ENCODE assay signal across 1 cellular context in the genomic region with DNA sequence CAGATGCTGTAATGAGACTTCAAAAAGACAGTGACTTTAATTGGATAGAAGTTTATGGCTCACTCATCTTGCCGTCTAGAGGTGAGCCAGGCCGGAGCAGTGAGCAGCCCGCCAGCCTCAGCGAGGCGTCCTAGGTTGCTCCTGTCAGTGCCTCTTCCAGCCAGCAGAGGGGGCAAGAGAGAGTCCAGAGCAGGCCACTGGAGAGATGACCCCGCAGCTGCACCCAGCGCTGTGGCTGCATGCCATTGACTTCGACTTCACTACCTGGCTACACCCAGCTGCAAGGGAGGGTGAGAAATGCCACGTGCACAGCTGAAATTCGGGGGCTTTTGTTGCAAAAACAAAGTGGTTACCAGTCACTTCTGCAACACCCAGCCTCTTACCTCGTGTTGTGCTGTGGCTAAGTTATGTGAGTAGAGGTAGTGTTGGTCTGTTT.
A peak's percentile ranks its signal among the peaks of the same experiment; 100 is the strongest.
TF ChIP-seq lines count a peak whose summit lies in the region.

No MANE protein-coding gene starts in this region.

TF ChIP-seq in K562, 482 proteins besides CTCF, POLR2A, EP300 and RAD21 (continued from another document and continues in another):
- TF ChIP-seq, protein P1, sequence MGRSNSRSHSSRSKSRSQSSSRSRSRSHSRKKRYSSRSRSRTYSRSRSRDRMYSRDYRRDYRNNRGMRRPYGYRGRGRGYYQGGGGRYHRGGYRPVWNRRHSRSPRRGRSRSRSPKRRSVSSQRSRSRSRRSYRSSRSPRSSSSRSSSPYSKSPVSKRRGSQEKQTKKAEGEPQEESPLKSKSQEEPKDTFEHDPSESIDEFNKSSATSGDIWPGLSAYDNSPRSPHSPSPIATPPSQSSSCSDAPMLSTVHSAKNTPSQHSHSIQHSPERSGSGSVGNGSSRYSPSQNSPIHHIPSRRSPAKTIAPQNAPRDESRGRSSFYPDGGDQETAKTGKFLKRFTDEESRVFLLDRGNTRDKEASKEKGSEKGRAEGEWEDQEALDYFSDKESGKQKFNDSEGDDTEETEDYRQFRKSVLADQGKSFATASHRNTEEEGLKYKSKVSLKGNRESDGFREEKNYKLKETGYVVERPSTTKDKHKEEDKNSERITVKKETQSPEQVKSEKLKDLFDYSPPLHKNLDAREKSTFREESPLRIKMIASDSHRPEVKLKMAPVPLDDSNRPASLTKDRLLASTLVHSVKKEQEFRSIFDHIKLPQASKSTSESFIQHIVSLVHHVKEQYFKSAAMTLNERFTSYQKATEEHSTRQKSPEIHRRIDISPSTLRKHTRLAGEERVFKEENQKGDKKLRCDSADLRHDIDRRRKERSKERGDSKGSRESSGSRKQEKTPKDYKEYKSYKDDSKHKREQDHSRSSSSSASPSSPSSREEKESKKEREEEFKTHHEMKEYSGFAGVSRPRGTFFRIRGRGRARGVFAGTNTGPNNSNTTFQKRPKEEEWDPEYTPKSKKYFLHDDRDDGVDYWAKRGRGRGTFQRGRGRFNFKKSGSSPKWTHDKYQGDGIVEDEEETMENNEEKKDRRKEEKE (IDR thresholded peaks at IDR 0.05; ENCODE audit: borderline replicate concordance in 1 of 2, control insufficient read depth in 1 of 2, low read depth in 2 of 2, low read length in 1 of 2) = no peak
- no peak for TF ChIP-seq FOS (IDR thresholded peaks at IDR 0.05; ENCODE audit: extremely low read depth, insufficient read length)
- TF ChIP-seq TCFL5 (CRISPR knock-in tag; conservative IDR thresholded peaks at IDR 0.05) = no peak
- TF ChIP-seq SMARCC2 (IDR thresholded peaks at IDR 0.05; ENCODE audit: low read depth) = no peak
- no peak for TF ChIP-seq IFI16 (CRISPR knock-in tag; IDR thresholded peaks at IDR 0.05)
- no peak for TF ChIP-seq PTBP1 (IDR thresholded peaks at IDR 0.05; ENCODE audit: low read depth, low read length)
- TF ChIP-seq EZH2 (IDR thresholded peaks at IDR 0.05; ENCODE audit: borderline replicate concordance, low read depth, low read length) = no peak
- no peak for TF ChIP-seq ZFX (CRISPR knock-in tag; IDR thresholded peaks at IDR 0.05)
- TF ChIP-seq ZNF551 (CRISPR knock-in tag; IDR thresholded peaks at IDR 0.05) = no peak
- TF ChIP-seq, protein P2, sequence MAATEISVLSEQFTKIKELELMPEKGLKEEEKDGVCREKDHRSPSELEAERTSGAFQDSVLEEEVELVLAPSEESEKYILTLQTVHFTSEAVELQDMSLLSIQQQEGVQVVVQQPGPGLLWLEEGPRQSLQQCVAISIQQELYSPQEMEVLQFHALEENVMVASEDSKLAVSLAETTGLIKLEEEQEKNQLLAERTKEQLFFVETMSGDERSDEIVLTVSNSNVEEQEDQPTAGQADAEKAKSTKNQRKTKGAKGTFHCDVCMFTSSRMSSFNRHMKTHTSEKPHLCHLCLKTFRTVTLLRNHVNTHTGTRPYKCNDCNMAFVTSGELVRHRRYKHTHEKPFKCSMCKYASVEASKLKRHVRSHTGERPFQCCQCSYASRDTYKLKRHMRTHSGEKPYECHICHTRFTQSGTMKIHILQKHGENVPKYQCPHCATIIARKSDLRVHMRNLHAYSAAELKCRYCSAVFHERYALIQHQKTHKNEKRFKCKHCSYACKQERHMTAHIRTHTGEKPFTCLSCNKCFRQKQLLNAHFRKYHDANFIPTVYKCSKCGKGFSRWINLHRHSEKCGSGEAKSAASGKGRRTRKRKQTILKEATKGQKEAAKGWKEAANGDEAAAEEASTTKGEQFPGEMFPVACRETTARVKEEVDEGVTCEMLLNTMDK (IDR thresholded peaks at IDR 0.05; ENCODE audit: borderline replicate concordance, insufficient read depth, low read depth, low read length, poor library complexity, severe bottlenecking) = peak; percentile 50
- 0 out of 2 replicates have a peak, but pooled peaks have one; percentile 24 for TF ChIP-seq TEAD4 (IDR thresholded peaks at IDR 0.05; ENCODE audit: low read length)
- no peak for TF ChIP-seq TEAD4 (CRISPR knock-in tag; IDR thresholded peaks at IDR 0.05; ENCODE audit: borderline replicate concordance)
- TF ChIP-seq ZNF717 (CRISPR knock-in tag; IDR thresholded peaks at IDR 0.05) = no peak
- no peak for TF ChIP-seq ZNF436 (CRISPR knock-in tag; IDR thresholded peaks at IDR 0.05)
- no peak for TF ChIP-seq CHCHD3 (CRISPR knock-in tag; IDR thresholded peaks at IDR 0.05)
- TF ChIP-seq, protein P3, sequence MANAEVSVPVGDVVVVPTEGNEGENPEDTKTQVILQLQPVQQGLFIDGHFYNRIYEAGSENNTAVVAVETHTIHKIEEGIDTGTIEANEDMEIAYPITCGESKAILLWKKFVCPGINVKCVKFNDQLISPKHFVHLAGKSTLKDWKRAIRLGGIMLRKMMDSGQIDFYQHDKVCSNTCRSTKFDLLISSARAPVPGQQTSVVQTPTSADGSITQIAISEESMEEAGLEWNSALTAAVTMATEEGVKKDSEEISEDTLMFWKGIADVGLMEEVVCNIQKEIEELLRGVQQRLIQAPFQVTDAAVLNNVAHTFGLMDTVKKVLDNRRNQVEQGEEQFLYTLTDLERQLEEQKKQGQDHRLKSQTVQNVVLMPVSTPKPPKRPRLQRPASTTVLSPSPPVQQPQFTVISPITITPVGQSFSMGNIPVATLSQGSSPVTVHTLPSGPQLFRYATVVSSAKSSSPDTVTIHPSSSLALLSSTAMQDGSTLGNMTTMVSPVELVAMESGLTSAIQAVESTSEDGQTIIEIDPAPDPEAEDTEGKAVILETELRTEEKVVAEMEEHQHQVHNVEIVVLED (CRISPR knock-in tag; IDR thresholded peaks at IDR 0.05) = no peak
- TF ChIP-seq CHD2 (IDR thresholded peaks at IDR 0.05; ENCODE audit: low read depth, low read length) = no peak
- TF ChIP-seq, protein P4, sequence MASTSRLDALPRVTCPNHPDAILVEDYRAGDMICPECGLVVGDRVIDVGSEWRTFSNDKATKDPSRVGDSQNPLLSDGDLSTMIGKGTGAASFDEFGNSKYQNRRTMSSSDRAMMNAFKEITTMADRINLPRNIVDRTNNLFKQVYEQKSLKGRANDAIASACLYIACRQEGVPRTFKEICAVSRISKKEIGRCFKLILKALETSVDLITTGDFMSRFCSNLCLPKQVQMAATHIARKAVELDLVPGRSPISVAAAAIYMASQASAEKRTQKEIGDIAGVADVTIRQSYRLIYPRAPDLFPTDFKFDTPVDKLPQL (IDR thresholded peaks at IDR 0.05; ENCODE audit: extremely low read depth, insufficient read length) = no peak
- TF ChIP-seq, protein P5, sequence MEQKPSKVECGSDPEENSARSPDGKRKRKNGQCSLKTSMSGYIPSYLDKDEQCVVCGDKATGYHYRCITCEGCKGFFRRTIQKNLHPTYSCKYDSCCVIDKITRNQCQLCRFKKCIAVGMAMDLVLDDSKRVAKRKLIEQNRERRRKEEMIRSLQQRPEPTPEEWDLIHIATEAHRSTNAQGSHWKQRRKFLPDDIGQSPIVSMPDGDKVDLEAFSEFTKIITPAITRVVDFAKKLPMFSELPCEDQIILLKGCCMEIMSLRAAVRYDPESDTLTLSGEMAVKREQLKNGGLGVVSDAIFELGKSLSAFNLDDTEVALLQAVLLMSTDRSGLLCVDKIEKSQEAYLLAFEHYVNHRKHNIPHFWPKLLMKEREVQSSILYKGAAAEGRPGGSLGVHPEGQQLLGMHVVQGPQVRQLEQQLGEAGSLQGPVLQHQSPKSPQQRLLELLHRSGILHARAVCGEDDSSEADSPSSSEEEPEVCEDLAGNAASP (IDR thresholded peaks at IDR 0.05) = no peak
- no peak for TF ChIP-seq ZNF780A (CRISPR knock-in tag; IDR thresholded peaks at IDR 0.05)
- no peak for TF ChIP-seq NFRKB (IDR thresholded peaks at IDR 0.05; ENCODE audit: low read depth)
- TF ChIP-seq FUS (optimal IDR thresholded peaks at IDR 0.05; ENCODE audit: low read depth, low read length) = no peak
- TF ChIP-seq WHSC1 (IDR thresholded peaks at IDR 0.05; ENCODE audit: low read length) = no peak
- TF ChIP-seq ASH1L (IDR thresholded peaks at IDR 0.05; ENCODE audit: borderline replicate concordance, low read depth, partially characterized antibody) = no peak
- TF ChIP-seq BMI1 (IDR thresholded peaks at IDR 0.05; ENCODE audit: low read length) = no peak
- TF ChIP-seq DACH1 (IDR thresholded peaks at IDR 0.05; ENCODE audit: partially characterized antibody) = no peak
- TF ChIP-seq, protein P6, sequence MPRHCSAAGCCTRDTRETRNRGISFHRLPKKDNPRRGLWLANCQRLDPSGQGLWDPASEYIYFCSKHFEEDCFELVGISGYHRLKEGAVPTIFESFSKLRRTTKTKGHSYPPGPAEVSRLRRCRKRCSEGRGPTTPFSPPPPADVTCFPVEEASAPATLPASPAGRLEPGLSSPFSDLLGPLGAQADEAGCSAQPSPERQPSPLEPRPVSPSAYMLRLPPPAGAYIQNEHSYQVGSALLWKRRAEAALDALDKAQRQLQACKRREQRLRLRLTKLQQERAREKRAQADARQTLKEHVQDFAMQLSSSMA (CRISPR knock-in tag; IDR thresholded peaks at IDR 0.05) = no peak
- TF ChIP-seq, protein P7, sequence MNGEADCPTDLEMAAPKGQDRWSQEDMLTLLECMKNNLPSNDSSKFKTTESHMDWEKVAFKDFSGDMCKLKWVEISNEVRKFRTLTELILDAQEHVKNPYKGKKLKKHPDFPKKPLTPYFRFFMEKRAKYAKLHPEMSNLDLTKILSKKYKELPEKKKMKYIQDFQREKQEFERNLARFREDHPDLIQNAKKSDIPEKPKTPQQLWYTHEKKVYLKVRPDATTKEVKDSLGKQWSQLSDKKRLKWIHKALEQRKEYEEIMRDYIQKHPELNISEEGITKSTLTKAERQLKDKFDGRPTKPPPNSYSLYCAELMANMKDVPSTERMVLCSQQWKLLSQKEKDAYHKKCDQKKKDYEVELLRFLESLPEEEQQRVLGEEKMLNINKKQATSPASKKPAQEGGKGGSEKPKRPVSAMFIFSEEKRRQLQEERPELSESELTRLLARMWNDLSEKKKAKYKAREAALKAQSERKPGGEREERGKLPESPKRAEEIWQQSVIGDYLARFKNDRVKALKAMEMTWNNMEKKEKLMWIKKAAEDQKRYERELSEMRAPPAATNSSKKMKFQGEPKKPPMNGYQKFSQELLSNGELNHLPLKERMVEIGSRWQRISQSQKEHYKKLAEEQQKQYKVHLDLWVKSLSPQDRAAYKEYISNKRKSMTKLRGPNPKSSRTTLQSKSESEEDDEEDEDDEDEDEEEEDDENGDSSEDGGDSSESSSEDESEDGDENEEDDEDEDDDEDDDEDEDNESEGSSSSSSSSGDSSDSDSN (IDR thresholded peaks at IDR 0.05; ENCODE audit: borderline replicate concordance in 1 of 2, low read depth in 2 of 2, low read length in 2 of 2) = no peak
- peak; percentile 91 for TF ChIP-seq RB1 (IDR thresholded peaks at IDR 0.05; ENCODE audit: low read depth)
- TF ChIP-seq SAFB2 (IDR thresholded peaks at IDR 0.05; ENCODE audit: borderline replicate concordance, low read depth, low read length, severe bottlenecking) = no peak
- no peak for TF ChIP-seq PCBP2 (IDR thresholded peaks at IDR 0.05; ENCODE audit: low read depth, low read length, poor library complexity, severe bottlenecking)
- no peak for TF ChIP-seq ZNF140 (CRISPR knock-in tag; IDR thresholded peaks at IDR 0.05)
- no peak for TF ChIP-seq U2AF2 (optimal IDR thresholded peaks at IDR 0.05; ENCODE audit: low read depth, low read length)
- TF ChIP-seq, protein P8, sequence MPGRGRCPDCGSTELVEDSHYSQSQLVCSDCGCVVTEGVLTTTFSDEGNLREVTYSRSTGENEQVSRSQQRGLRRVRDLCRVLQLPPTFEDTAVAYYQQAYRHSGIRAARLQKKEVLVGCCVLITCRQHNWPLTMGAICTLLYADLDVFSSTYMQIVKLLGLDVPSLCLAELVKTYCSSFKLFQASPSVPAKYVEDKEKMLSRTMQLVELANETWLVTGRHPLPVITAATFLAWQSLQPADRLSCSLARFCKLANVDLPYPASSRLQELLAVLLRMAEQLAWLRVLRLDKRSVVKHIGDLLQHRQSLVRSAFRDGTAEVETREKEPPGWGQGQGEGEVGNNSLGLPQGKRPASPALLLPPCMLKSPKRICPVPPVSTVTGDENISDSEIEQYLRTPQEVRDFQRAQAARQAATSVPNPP (IDR thresholded peaks at IDR 0.05; ENCODE audit: borderline replicate concordance, insufficient read depth, insufficient read length) = no peak
- TF ChIP-seq CREM (IDR thresholded peaks at IDR 0.05; ENCODE audit: low read depth) = peak; percentile 55
- TF ChIP-seq CC2D1A (IDR thresholded peaks at IDR 0.05) = 0 out of 2 replicates have a peak, but pooled peaks have one; percentile 51
- TF ChIP-seq, protein P9, sequence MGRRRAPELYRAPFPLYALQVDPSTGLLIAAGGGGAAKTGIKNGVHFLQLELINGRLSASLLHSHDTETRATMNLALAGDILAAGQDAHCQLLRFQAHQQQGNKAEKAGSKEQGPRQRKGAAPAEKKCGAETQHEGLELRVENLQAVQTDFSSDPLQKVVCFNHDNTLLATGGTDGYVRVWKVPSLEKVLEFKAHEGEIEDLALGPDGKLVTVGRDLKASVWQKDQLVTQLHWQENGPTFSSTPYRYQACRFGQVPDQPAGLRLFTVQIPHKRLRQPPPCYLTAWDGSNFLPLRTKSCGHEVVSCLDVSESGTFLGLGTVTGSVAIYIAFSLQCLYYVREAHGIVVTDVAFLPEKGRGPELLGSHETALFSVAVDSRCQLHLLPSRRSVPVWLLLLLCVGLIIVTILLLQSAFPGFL (CRISPR knock-in tag; IDR thresholded peaks at IDR 0.05) = no peak
- TF ChIP-seq, protein P10, sequence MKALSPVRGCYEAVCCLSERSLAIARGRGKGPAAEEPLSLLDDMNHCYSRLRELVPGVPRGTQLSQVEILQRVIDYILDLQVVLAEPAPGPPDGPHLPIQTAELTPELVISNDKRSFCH (CRISPR knock-in tag; IDR thresholded peaks at IDR 0.05) = no peak
- TF ChIP-seq, protein P10 (tag; IDR thresholded peaks at IDR 0.05) = no peak
- peak; percentile 49; the same call in 1 of the 2 replicates for TF ChIP-seq MTA3 (IDR thresholded peaks at IDR 0.05; ENCODE audit: borderline replicate concordance)
- no peak for TF ChIP-seq ZZZ3 (IDR thresholded peaks at IDR 0.05)
- TF ChIP-seq RBM34 (IDR thresholded peaks at IDR 0.05; ENCODE audit: borderline replicate concordance, insufficient read depth, low read length) = no peak
- TF ChIP-seq NCOA4 (IDR thresholded peaks at IDR 0.05; ENCODE audit: partially characterized antibody) = no peak
- no peak for TF ChIP-seq ZKSCAN8 (CRISPR knock-in tag; IDR thresholded peaks at IDR 0.05)
- no peak for TF ChIP-seq POLR2AphosphoS5 (IDR thresholded peaks at IDR 0.05; ENCODE audit: control insufficient read depth, insufficient read depth, low read depth, low read length)
- TF ChIP-seq, protein P11, sequence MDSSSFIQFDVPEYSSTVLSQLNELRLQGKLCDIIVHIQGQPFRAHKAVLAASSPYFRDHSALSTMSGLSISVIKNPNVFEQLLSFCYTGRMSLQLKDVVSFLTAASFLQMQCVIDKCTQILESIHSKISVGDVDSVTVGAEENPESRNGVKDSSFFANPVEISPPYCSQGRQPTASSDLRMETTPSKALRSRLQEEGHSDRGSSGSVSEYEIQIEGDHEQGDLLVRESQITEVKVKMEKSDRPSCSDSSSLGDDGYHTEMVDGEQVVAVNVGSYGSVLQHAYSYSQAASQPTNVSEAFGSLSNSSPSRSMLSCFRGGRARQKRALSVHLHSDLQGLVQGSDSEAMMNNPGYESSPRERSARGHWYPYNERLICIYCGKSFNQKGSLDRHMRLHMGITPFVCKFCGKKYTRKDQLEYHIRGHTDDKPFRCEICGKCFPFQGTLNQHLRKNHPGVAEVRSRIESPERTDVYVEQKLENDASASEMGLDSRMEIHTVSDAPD (CRISPR knock-in tag; IDR thresholded peaks at IDR 0.05) = no peak
- no peak for TF ChIP-seq NR3C1 (CRISPR knock-in tag; IDR thresholded peaks at IDR 0.05)
- no peak for TF ChIP-seq CHD1 (IDR thresholded peaks at IDR 0.05; ENCODE audit: low read length)
- no peak for TF ChIP-seq TFAM (CRISPR knock-in tag; conservative IDR thresholded peaks at IDR 0.05)
